Comparison of ENCODE assay signal across 10 cellular contexts in the genomic region with DNA sequence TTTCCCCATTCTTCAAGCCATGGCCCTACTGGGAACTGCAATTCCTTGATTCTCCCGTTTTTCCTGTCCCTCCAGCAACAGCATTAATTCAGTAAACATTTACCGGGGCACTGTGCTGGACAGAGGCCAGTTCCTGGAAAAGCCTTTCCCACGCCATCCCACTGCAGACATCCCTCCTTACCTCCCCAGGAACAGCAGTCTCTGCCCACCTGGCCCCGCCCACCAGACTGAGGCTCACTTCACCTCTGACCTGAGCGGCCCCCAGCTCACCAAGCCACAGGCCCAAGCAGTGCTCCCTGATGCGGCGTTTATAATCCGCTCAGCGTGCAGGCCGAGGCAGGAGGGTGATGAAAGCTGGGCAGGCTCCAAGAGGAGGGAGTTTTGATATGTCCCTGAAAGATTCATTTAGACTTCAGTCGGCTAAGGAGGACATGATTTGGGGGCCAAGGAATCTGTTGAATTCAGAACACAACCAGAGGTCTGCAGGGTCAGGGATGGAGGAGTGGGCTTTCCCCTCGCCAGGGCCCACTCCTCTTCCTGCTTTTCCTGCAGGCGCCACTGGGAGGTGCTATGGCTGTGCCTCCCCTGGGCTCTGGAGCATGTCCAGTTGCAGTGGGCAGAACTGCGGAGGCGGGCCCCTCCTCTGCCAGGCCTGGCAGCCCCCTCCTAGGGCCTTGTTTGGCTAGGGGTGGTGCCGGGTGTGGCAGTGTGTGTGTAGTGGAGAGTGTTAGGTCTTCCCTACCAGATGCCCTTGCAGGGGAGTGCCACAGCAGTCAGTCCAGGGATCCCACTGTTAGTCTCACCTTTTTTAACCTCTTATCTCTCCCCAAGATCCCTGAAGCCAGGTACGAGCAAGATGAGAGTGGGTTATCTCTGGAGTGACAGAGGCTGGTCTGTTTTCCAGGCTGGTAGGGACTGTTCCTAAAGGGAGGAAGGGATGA. TPM values are rescaled to one million over a fixed set of nuclear protein-coding genes. Genes with fewer than 3 reads are reported as not detected.
DNase-seq lines count a peak whose midpoint lies in the region; TF ChIP-seq lines count a peak whose summit lies in the region.
"Had no signal": no experiment of that assay in that cellular context is flagged by ENCODE, and none has a peak within 500 bp of the region (broad histone marks: within the 10 kb centered on the region; RNA-seq: fewer than 3 reads in every experiment).

No MANE protein-coding gene starts in this region.

- H3K27me3 ChIP-seq in AG04450 (ENCODE audit: control insufficient read depth, insufficient read depth, low read length) (no peaks in the 10 kb centered on the region), ectodermal cell (ENCODE audit: control insufficient read depth, insufficient read depth, low read length, poor library complexity, severe bottlenecking) (no peaks in the 10 kb centered on the region), muscle layer of colon (ENCODE audit: control insufficient read depth in 1 of 2, insufficient read depth in 2 of 2, low read length in 2 of 2) (no peaks in the 10 kb centered on the region)

- H3K4me3 Mint-ChIP-seq in T-helper 2 cell treated with Interferon-gamma antibody and Interleukin-4, amounts not matched to agents 5 μg/mL and 100 μg/mL, for 36 hours, result no peak overlapping the region

- H3K4me1 ChIP-seq in ectodermal cell (ENCODE audit: control insufficient read depth, insufficient read depth, low read length) (peaks cover 40% of the 10 kb centered on the region), muscle layer of colon (ENCODE audit: insufficient read depth, low read length) (peaks cover 13% of the 10 kb centered on the region)

- H3K4me1 Mint-ChIP-seq in T-helper 2 cell treated with Interferon-gamma antibody and Interleukin-4, amounts not matched to agents 5 μg/mL and 100 μg/mL, for 36 hours (ENCODE audit: low read depth), result no peaks in the 10 kb centered on the region

- H3K36me3 Mint-ChIP-seq in T-helper 2 cell treated with Interferon-gamma antibody and Interleukin-4, amounts not matched to agents 5 μg/mL and 100 μg/mL, for 36 hours (ENCODE audit: low read depth), result peaks cover 4% of the 10 kb centered on the region

- POLR2A ChIA-PET in AG04450 (lab: Yijun Ruan, JAX), result interaction anchor here (0.6 to 2.4 kb wide), 5 partner anchors 9 to 24 kb away, joined by 3 to 15 read pairs (median 3); no protein-coding TSS in a partner anchor

- no peaks in the 10 kb centered on the region for H3K27me3 Mint-ChIP-seq in T-helper 2 cell treated with Interferon-gamma antibody and Interleukin-4, amounts not matched to agents 5 μg/mL and 100 μg/mL, for 36 hours (ENCODE audit: low read depth)

- H3K27ac Mint-ChIP-seq in T-helper 2 cell treated with Interferon-gamma antibody and Interleukin-4, amounts not matched to agents 5 μg/mL and 100 μg/mL, for 36 hours, result no peak overlapping the region

- H3K9me3 ChIP-seq in AG04450 (ENCODE audit: control insufficient read depth, insufficient read depth, low read length), result no peaks in the 10 kb centered on the region; the same call in 1 of the 2 replicates
- H3K9me3 ChIP-seq in ectodermal cell (ENCODE audit: control insufficient read depth, low read length), result no peaks in the 10 kb centered on the region
- H3K9me3 ChIP-seq in muscle layer of colon (ENCODE audit: low read length), result no peaks in the 10 kb centered on the region

- CTCF ChIA-PET in AG04450 (lab: Charles Lee), result interaction anchor here (0.6 to 2.9 kb wide), 10 partner anchors 13 to 34 kb away, joined by 3 to 11 read pairs (median 4); partner anchors contain the start of gene SIDT2

- DNase-seq in AG04450 (ENCODE audit: low read depth, low spot score) (no peak), HuH-7 (ENCODE audit: low spot score) (peak; percentile 60), NK-92 (lab: John Stamatoyannopoulos, UW; ENCODE audit: unreplicated experiment) (no peak), SHP77 (lab: John Stamatoyannopoulos, UW) (no peak), NCI-H1092 treated with DMSO at 0.1 percent for 48 hours (lab: John Stamatoyannopoulos, UW) (no peak)
- DNase-seq in T-helper 2 cell treated with Interferon-gamma antibody and Interleukin-4, amounts not matched to agents 5 μg/mL and 100 μg/mL, for 36 hours (ENCODE audit: low spot score), result no peak
- DNase-seq: cerebellar nuclear complex had no signal

- H3K27ac ChIP-seq in AG04450 (ENCODE audit: low read depth, low read length), result peak overlapping the region; percentile 96
- H3K27ac ChIP-seq in ectodermal cell (ENCODE audit: insufficient read depth, low read depth, low read length, poor library complexity, severe bottlenecking), result peak overlapping the region; percentile 55
- H3K27ac ChIP-seq in muscle layer of colon (ENCODE audit: low read depth, low read length), result peak overlapping the region; percentile 98
- H3K27ac ChIP-seq: KMS-11 had no signal

- H3K36me3 ChIP-seq in ectodermal cell (ENCODE audit: control insufficient read depth, insufficient read depth, low read length) (no peaks in the 10 kb centered on the region), muscle layer of colon (ENCODE audit: insufficient read depth, low read length) (peaks cover 45% of the 10 kb centered on the region)

- WGBS in ectodermal cell, 2 experiments, result 72 to 75% methylated on average over 16 to 17 of the region's 17 CpGs

- no peaks in the 10 kb centered on the region for H3K9me3 Mint-ChIP-seq in T-helper 2 cell treated with Interferon-gamma antibody and Interleukin-4, amounts not matched to agents 5 μg/mL and 100 μg/mL, for 36 hours

- peak; percentile 70 for TF ChIP-seq CTCF in AG04450 (IDR thresholded peaks at IDR 0.05; ENCODE audit: low read depth, low read length)

- H3K9ac ChIP-seq in muscle layer of colon (ENCODE audit: low read length), result peak overlapping the region; percentile 68
- H3K9ac ChIP-seq: KMS-11 had no signal

- H3K4me3 ChIP-seq in AG04450 (ENCODE audit: low read depth, low read length) (peak overlapping the region; percentile 88), ectodermal cell (ENCODE audit: insufficient read depth, low read depth, low read length) (no peak overlapping the region), muscle layer of colon (ENCODE audit: low read depth in 1 of 2, low read length in 2 of 2) (peak overlapping the region; percentile 51 to 97)

RNA-seq across cellular contexts. Expression of gene TAGLN, which starts 1.4 kb away (rescaled TPM):
- polyA plus RNA-seq in AG04450 (2011; rRNA removed), result 3,100 and 3,444 TPM in 2 replicates
- polyA minus RNA-seq in AG04450 (2011; rRNA and poly(A)+ RNA removed), result 838 and 956 TPM in 2 replicates
- 440 TPM for polyA plus RNA-seq in ectodermal cell (2013, experiment 1 of 4)
- 353 TPM for polyA plus RNA-seq in ectodermal cell (2013, experiment 2 of 4)
- 231 TPM for polyA plus RNA-seq in ectodermal cell (2013, experiment 3 of 4)
- 253 TPM for polyA plus RNA-seq in ectodermal cell (2013, experiment 4 of 4)

RNA-seq across cellular contexts. Expression of gene SIDT2, which starts 19.2 kb away (rescaled TPM):
- 32.5 and 45.0 TPM in 2 replicates for polyA plus RNA-seq in AG04450 (2011; rRNA removed)
- 59.4 and 84.3 TPM in 2 replicates for polyA minus RNA-seq in AG04450 (2011; rRNA and poly(A)+ RNA removed)
- 31.1 TPM for polyA plus RNA-seq in ectodermal cell (2013, experiment 1 of 4)
- polyA plus RNA-seq in ectodermal cell (2013, experiment 2 of 4), result 34.7 TPM
- 22.3 TPM for polyA plus RNA-seq in ectodermal cell (2013, experiment 3 of 4)
- 25.6 TPM for polyA plus RNA-seq in ectodermal cell (2013, experiment 4 of 4)

RNA-seq across cellular contexts. Expression of gene PCSK7, which starts 34.1 kb away (rescaled TPM):
- polyA plus RNA-seq in AG04450 (2011; rRNA removed), result 23.5 and 26.9 TPM in 2 replicates
- 35.1 and 40.0 TPM in 2 replicates for polyA minus RNA-seq in AG04450 (2011; rRNA and poly(A)+ RNA removed)
- 45.9 TPM for polyA plus RNA-seq in ectodermal cell (2013, experiment 1 of 4)
- 52.7 TPM for polyA plus RNA-seq in ectodermal cell (2013, experiment 2 of 4)
- 28.3 TPM for polyA plus RNA-seq in ectodermal cell (2013, experiment 3 of 4)
- 31.6 TPM for polyA plus RNA-seq in ectodermal cell (2013, experiment 4 of 4)

RNA-seq across cellular contexts. Expression of gene RNF214, which starts 34.7 kb away (rescaled TPM):
- 15.1 and 15.2 TPM in 2 replicates for polyA plus RNA-seq in AG04450 (2011; rRNA removed)
- polyA minus RNA-seq in AG04450 (2011; rRNA and poly(A)+ RNA removed), result 42.4 and 52.5 TPM in 2 replicates
- 37.4 TPM for polyA plus RNA-seq in ectodermal cell (2013, experiment 1 of 4)
- polyA plus RNA-seq in ectodermal cell (2013, experiment 2 of 4), result 41.0 TPM
- 30.4 TPM for polyA plus RNA-seq in ectodermal cell (2013, experiment 3 of 4)
- 35.7 TPM for polyA plus RNA-seq in ectodermal cell (2013, experiment 4 of 4)

RNA-seq across cellular contexts. Expression of gene PAFAH1B2, which starts 53.7 kb away (rescaled TPM):
- 46.1 and 48.8 TPM in 2 replicates for polyA plus RNA-seq in AG04450 (2011; rRNA removed)
- polyA minus RNA-seq in AG04450 (2011; rRNA and poly(A)+ RNA removed), result 171 and 207 TPM in 2 replicates
- 96.9 TPM for polyA plus RNA-seq in ectodermal cell (2013, experiment 1 of 4)
- polyA plus RNA-seq in ectodermal cell (2013, experiment 2 of 4), result 107 TPM
- polyA plus RNA-seq in ectodermal cell (2013, experiment 3 of 4), result 69.2 TPM
- polyA plus RNA-seq in ectodermal cell (2013, experiment 4 of 4), result 70.9 TPM
